In genomic region chr12:64566882-64567517, GRCh38 we compare ENCODE assay signal across 19 cellular contexts. TPM values are rescaled to one million over a fixed set of nuclear protein-coding genes. Genes with fewer than 3 reads are reported as not detected.
DNase-seq lines count a peak whose midpoint lies in the region; ATAC-seq and TF ChIP-seq lines count a peak whose summit lies in the region.
"Had no signal": no experiment of that assay in that cellular context is flagged by ENCODE, and none has a peak within 500 bp of the region (broad histone marks: within the 10 kb centered on the region; RNA-seq: fewer than 3 reads in every experiment).

No MANE protein-coding gene starts in this region.

- WGBS in IMR-90 (ENCODE audit: extremely low coverage in 2 of 2, insufficient read length in 1 of 2), 2 experiments: 81% methylated on average over 5 of the region's 7 CpGs; no CpG with 5 or more reads in 1 of the 2 experiments

- H3K4me1 Mint-ChIP-seq in activated CD4-positive, alpha-beta memory T cell treated with anti-CD3 and anti-CD28 coated beads for 36 hours (ENCODE audit: low read depth): peaks cover 26% of the 10 kb centered on the region

- H4K5ac ChIP-seq in IMR-90 (ENCODE audit: low read depth, low read length): peak overlapping the region; percentile 62

- dilution Hi-C loops in IMR-90 (cut with HindIII; ENCODE audit: low sequenced_read_pairs, unreplicated experiment): no loop called here

- in situ Hi-C loops in IMR-90 (cut with MboI; ENCODE audit: low sequenced_read_pairs): no loop called here

- no peak overlapping the region for H3K27ac Mint-ChIP-seq in activated CD4-positive, alpha-beta memory T cell treated with anti-CD3 and anti-CD28 coated beads for 36 hours

- DNase-seq in IMR-90 (no peak), NOMO-1 treated with DMSO at 0.1 percent for 48 hours (lab: John Stamatoyannopoulos, UW; ENCODE audit: unreplicated experiment) (peak; percentile 59), left kidney (ENCODE audit: low read depth, low spot score) (peak; percentile 79), DMS53 treated with DMSO at 0.1 percent for 48 hours (lab: John Stamatoyannopoulos, UW; ENCODE audit: unreplicated experiment) (no peak)
- no peak for DNase-seq in activated CD4-positive, alpha-beta memory T cell treated with anti-CD3 and anti-CD28 coated beads for 36 hours
- no peak for DNase-seq in stimulated activated CD4-positive, alpha-beta T cell treated with anti-CD3 and anti-CD28 coated beads, Interleukin-1b, Interleukin-23, amount 100 ng/mL, for 48 hours
- DNase-seq: activated CD4-positive, alpha-beta T cell treated with anti-CD3 and anti-CD28 coated beads for 48 hours; activated T-cell treated with anti-CD3 and anti-CD28 coated beads, Interleukin-2, amount 50 U/mL, for 4 hours; DND-41; gastrocnemius medialis; MG63; NCI-H345; pancreas; Peyer's patch; stimulated activated CD4-positive, alpha-beta T cell treated with anti-CD3 and anti-CD28 coated beads, Interleukin-12 subunit alpha, Interleukin-12 subunit beta, amount 100 ng/mL, for 4 hours; T-helper 17 cell had no signal

- no peaks in the 10 kb centered on the region for H3K79me1 ChIP-seq in IMR-90 (ENCODE audit: low read depth in 1 of 2, low read length in 2 of 2)

- no peaks in the 10 kb centered on the region for H3K36me3 Mint-ChIP-seq in activated CD4-positive, alpha-beta memory T cell treated with anti-CD3 and anti-CD28 coated beads for 36 hours

- peak overlapping the region; percentile 86 for H4K91ac ChIP-seq in IMR-90 (ENCODE audit: insufficient read depth, low read depth, low read length)

- peak overlapping the region; percentile 41 for H3K23ac ChIP-seq in IMR-90 (ENCODE audit: low read depth, low read length)

- TF ChIP-seq CTCF in IMR-90 (conservative IDR thresholded peaks at IDR 0.05; ENCODE audit: low read depth, low read length): no peak

- peak overlapping the region; percentile 51 for H3K4me2 ChIP-seq in BLaER1
- no peak overlapping the region for H3K4me2 ChIP-seq in IMR-90 (ENCODE audit: low read depth, low read length)

- H3K4me3 ChIP-seq in BLaER1 (no peak overlapping the region), IMR-90 (ENCODE audit: insufficient read depth, low read depth, low read length) (no peak overlapping the region)
- H3K4me3 ChIP-seq: gastrocnemius medialis, MG63, pancreas, Peyer's patch had no signal

- H3K9ac ChIP-seq in BLaER1 (no peak overlapping the region), IMR-90 (ENCODE audit: low read depth, low read length) (no peak overlapping the region)

- H4K8ac ChIP-seq in IMR-90 (ENCODE audit: low read depth in 2 of 2, low read length in 2 of 2): peak overlapping the region; percentile 33 to 80; a peak in 3 of 4 replicates

- intact Hi-C loops in IMR-90 (cut with micrococcal nuclease): no loop called here
- intact Hi-C loops in activated CD4-positive, alpha-beta memory T cell treated with anti-CD3 and anti-CD28 coated beads for 36 hours (cut with micrococcal nuclease): no loop called here

- no TSS peak for BruUV-seq in IMR-90 (replicated peaks; lab: Mats Ljungman, UMichigan)

- H3K27me3 ChIP-seq in BLaER1 (no peaks in the 10 kb centered on the region), IMR-90 (ENCODE audit: control insufficient read depth, insufficient read depth, low read length) (no peaks in the 10 kb centered on the region)
- H3K27me3 ChIP-seq: gastrocnemius medialis, MG63, pancreas, Peyer's patch had no signal

- H3K27me3 Mint-ChIP-seq in activated CD4-positive, alpha-beta memory T cell treated with anti-CD3 and anti-CD28 coated beads for 36 hours: no peaks in the 10 kb centered on the region

- CTCF ChIA-PET in IMR-90 (lab: Yijun Ruan, JAX): no interaction called here
- CTCF ChIA-PET in activated CD4-positive, alpha-beta memory T cell treated with anti-CD3 and anti-CD28 coated beads for 36 hours (lab: Charles Lee): interaction anchor here (1.5 to 1.9 kb wide), 2 partner anchors 17 to 42 kb away, joined by 4 to 8 read pairs; no protein-coding TSS in a partner anchor

- H3K9me3 ChIP-seq in BLaER1 (no peaks in the 10 kb centered on the region), IMR-90 (ENCODE audit: control insufficient read depth, insufficient read depth, low read length) (no peaks in the 10 kb centered on the region)
- H3K9me3 ChIP-seq: gastrocnemius medialis, MG63, pancreas, Peyer's patch had no signal

- peak overlapping the region; percentile 10 for H2BK5ac ChIP-seq in IMR-90 (ENCODE audit: low read depth, low read length, poor library complexity, severe bottlenecking)

- H3K14ac ChIP-seq in IMR-90 (replicated peaks; ENCODE audit: low read depth, low read length): peak overlapping the region; percentile 73

- H3K4me1 ChIP-seq in BLaER1 (peaks cover 17% of the 10 kb centered on the region), IMR-90 (ENCODE audit: control insufficient read depth, insufficient read depth, low read length) (peaks cover 12% of the 10 kb centered on the region)
- H3K4me1 ChIP-seq: pancreas had no signal

- H3K4ac ChIP-seq in IMR-90 (ENCODE audit: low read depth, low read length): peak overlapping the region; percentile 86

- peak overlapping the region; percentile 80 for H3K18ac ChIP-seq in IMR-90 (ENCODE audit: low read depth, low read length)

- no peak overlapping the region for H2AK9ac ChIP-seq in IMR-90 (replicated peaks; ENCODE audit: low read depth, low read length, poor library complexity)

- peaks cover 10% of the 10 kb centered on the region for H3K9me1 ChIP-seq in IMR-90 (ENCODE audit: insufficient read depth, low read length)

- H3K9me3 Mint-ChIP-seq in activated CD4-positive, alpha-beta memory T cell treated with anti-CD3 and anti-CD28 coated beads for 36 hours: no peaks in the 10 kb centered on the region
- H3K9me3 Mint-ChIP-seq: activated T-cell treated with anti-CD3 and anti-CD28 coated beads, Interleukin-2, amount 50 U/mL, for 4 hours had no signal

- no peak for TF ChIP-seq POLR2A in IMR-90 (IDR thresholded peaks at IDR 0.05; ENCODE audit: low read depth, low read length)

- peak overlapping the region; percentile 54; the same call in 2 of the 3 replicates for H2BK15ac ChIP-seq in IMR-90 (ENCODE audit: low read depth, low read length)

- H2AFZ ChIP-seq in IMR-90 (replicated peaks; ENCODE audit: low read length, poor library complexity): no peak overlapping the region

- H2BK20ac ChIP-seq in IMR-90 (ENCODE audit: low read depth, low read length): peak overlapping the region; percentile 92

- H4K20me1 ChIP-seq in BLaER1 (no peaks in the 10 kb centered on the region), IMR-90 (ENCODE audit: insufficient read depth, low read length) (no peaks in the 10 kb centered on the region)

- H3K36me3 ChIP-seq in BLaER1: no peaks in the 10 kb centered on the region
- H3K36me3 ChIP-seq in IMR-90 (ENCODE audit: control insufficient read depth, insufficient read depth, low read length): no peaks in the 10 kb centered on the region
- H3K36me3 ChIP-seq: gastrocnemius medialis, MG63, pancreas, Peyer's patch had no signal

- H2AK5ac ChIP-seq in IMR-90 (ENCODE audit: low read depth, low read length): peak overlapping the region; percentile 88

- peak overlapping the region; percentile 95 for H2BK120ac ChIP-seq in IMR-90 (ENCODE audit: low read depth, low read length)

- TF ChIP-seq RAD21 in IMR-90 (IDR thresholded peaks at IDR 0.05; ENCODE audit: low read length): no peak

- no peak overlapping the region for H3K4me3 Mint-ChIP-seq in activated CD4-positive, alpha-beta memory T cell treated with anti-CD3 and anti-CD28 coated beads for 36 hours
- H3K4me3 Mint-ChIP-seq: activated T-cell treated with anti-CD3 and anti-CD28 coated beads, Interleukin-2, amount 50 U/mL, for 4 hours; HFFc6; T-helper 17 cell had no signal

- ATAC-seq in IMR-90 (ENCODE audit: low read depth): no peak
- ATAC-seq in HG03095 (IDR thresholded peaks at IDR 0.05; ENCODE audit: unreplicated experiment): no peak
- ATAC-seq: activated T-cell treated with anti-CD3 and anti-CD28 coated beads, Interleukin-2, amount 50 U/mL, for 4 hours; gastrocnemius medialis; T-helper 17 cell had no signal

- H3K27ac ChIP-seq in BLaER1 (no peak overlapping the region), IMR-90 (ENCODE audit: insufficient read depth, low read length) (peak overlapping the region; percentile 30; the same call in 1 of the 2 replicates)
- H3K27ac ChIP-seq: gastrocnemius medialis, pancreas, Peyer's patch had no signal

- POLR2A ChIA-PET in IMR-90 (lab: Charles Lee; ENCODE audit: unreplicated experiment): no interaction called here
- POLR2A ChIA-PET in activated CD4-positive, alpha-beta memory T cell treated with anti-CD3 and anti-CD28 coated beads for 36 hours (lab: Charles Lee): no interaction called here

- H3K56ac ChIP-seq in IMR-90 (ENCODE audit: extremely low read depth, insufficient read depth, low read length): peak overlapping the region; percentile 25; the same call in 1 of the 2 replicates

TF ChIP-seq in IMR-90, 13 proteins besides CTCF, POLR2A, EP300 and RAD21:
- TF ChIP-seq BHLHE40 (IDR thresholded peaks at IDR 0.05; ENCODE audit: low read depth, low read length): no peak
- no peak for TF ChIP-seq CHD1 (IDR thresholded peaks at IDR 0.05; ENCODE audit: low read depth, low read length)
- TF ChIP-seq NFE2L2 (IDR thresholded peaks at IDR 0.05; ENCODE audit: low read depth, low read length): no peak
- TF ChIP-seq USF2 (IDR thresholded peaks at IDR 0.05; ENCODE audit: low read depth, low read length): no peak
- no peak for TF ChIP-seq RFX5 (IDR thresholded peaks at IDR 0.05; ENCODE audit: low read depth, low read length)

RNA-seq across cellular contexts. Expression of gene RASSF3, which starts 43.3 kb away (rescaled TPM):
- 21.4 and 39.3 TPM in 2 replicates for total RNA-seq in IMR-90 (2012; rRNA removed)
- polyA plus RNA-seq in IMR-90 (2012; rRNA removed): 14.2 and 18.7 TPM in 2 replicates
- 10.9 and 12.2 TPM in 2 replicates for polyA plus RNA-seq in IMR-90 (2012; cell fraction: cytosol; rRNA removed)
- 8.4 and 13.6 TPM in 2 replicates for polyA plus RNA-seq in IMR-90 (2012; cell fraction: nucleus; rRNA removed; ENCODE audit: low replicate concordance)
- total RNA-seq in activated CD4-positive, alpha-beta memory T cell treated with anti-CD3 and anti-CD28 coated beads for 36 hours: 10 to 100 TPM; 40.6 to 40.7 TPM

Comparison
In these comparisons a context has a peak if more than half of its experiments do, and no peak if none do; other contexts are left out.
1. DNase-seq: peak in NOMO-1 treated with DMSO at 0.1 percent for 48 hours (single experiment) and left kidney (single experiment); none in IMR-90 (single experiment), activated CD4-positive, alpha-beta memory T cell treated with anti-CD3 and anti-CD28 coated beads for 36 hours (single experiment), DMS53 treated with DMSO at 0.1 percent for 48 hours (single experiment) and stimulated activated CD4-positive, alpha-beta T cell treated with anti-CD3 and anti-CD28 coated beads, Interleukin-1b, Interleukin-23, amount 100 ng/mL, for 48 hours (single experiment).